In the genomic region with DNA sequence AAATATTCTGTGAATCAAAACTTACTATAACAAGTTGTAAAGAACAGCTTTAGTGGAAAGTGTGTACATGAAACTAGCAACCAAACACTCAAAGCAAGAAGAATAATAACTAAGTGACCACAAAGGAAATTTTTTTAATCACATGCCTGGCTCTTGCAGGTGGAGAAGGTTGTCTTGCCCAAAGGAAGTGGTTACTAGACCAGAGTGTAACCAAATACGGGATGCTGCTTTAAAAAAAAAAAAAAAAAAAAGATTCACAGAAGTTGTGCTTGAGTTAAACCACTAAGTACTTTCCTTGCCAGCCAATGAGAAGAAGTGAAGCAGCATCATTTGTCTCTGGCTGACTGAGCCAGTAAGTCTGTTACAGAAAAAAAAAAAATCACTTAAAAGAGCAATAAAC, we compare ENCODE assay signal across 1 cellular context.
TF ChIP-seq lines count a peak whose summit lies in the region.

No MANE protein-coding gene starts in this region.

TF ChIP-seq in HepG2, 621 proteins besides CTCF, POLR2A, EP300 and RAD21:
- TF ChIP-seq SMC3 (IDR thresholded peaks at IDR 0.05; ENCODE audit: low read length): no peak
- no peak for TF ChIP-seq SYNCRIP (IDR thresholded peaks at IDR 0.05; ENCODE audit: insufficient read depth, low read depth, low read length)
- TF ChIP-seq ZNF274 (CRISPR knock-in tag; IDR thresholded peaks at IDR 0.05): no peak
